1 cellular context compared by ENCODE assay signal in the genomic region with DNA sequence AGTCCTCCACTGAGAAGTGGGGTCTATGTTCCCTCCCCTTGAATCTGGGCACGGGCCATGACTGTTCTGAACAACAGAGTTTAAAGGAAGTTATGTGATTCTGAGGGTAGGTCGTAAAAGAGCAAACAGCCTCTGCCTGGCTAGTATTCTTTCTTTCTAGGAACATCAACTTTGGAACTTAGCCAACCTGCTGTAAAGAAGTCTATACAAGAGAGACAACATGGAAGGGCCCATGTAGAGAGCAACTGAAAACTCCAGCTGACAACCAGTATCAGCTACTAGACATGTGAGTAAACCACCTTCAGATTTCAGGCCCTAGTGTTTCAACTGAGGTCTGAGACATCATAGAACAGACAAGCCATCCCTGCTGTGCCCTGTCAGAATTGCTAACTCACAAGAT.
TF ChIP-seq lines count a peak whose summit lies in the region.

No MANE protein-coding gene starts in this region.

TF ChIP-seq in K562, 482 proteins besides CTCF, POLR2A, EP300 and RAD21:
- TF ChIP-seq HCFC1 (IDR thresholded peaks at IDR 0.05; ENCODE audit: low read depth, low read length) (no peak), NFIC (IDR thresholded peaks at IDR 0.05) (peak; percentile 61)
